ENCODE assay signal across 16 cellular contexts in the genomic region with DNA sequence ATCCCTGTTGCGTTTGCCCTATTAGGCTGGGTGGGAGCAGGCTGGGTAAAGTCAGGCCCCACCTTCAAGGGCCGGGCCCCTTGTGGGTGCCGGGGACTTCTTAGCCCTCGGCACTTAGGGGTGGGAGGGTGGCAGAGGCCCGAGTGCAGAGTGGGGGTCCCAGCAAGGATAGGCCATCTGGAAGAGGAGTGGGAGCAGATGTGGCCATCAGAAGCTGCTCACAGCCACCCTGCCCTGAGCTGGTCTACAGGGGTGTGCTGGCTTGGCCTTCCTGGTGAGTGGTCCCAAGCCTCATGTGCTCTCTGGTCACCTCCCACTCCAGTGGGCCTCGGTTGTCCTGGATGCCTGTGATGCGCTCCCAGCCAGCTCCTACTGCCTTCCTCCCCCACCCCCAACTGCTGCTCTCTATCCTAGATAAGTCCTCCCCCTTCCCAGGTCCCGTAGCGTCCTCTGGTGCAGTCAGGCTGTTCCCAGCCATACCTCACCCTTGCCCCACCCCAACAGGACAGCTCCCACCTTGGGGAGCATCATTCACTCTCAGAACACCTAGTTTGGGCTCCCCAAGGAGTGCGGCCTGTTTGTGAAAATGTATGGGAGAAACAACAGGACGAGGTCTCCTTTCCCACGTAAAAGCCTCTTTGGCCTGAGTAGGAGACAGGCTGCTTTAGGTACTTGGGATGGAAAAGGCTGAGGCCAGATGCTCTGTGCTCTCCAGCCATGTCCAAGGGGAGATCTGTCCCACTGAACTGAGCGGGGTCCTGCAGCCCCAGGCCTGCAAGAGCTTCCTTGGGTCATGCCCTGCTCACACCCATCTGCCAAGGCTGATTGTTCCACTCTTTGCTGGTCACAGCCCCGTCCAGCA.
"Had no signal": no experiment of that assay in that cellular context is flagged by ENCODE, and none has a peak within 500 bp of the region (broad histone marks: within the 10 kb centered on the region; RNA-seq: fewer than 3 reads in every experiment).

No MANE protein-coding gene starts in this region.

- H3K9me3 Mint-ChIP-seq: activated CD4-positive, alpha-beta memory T cell treated with anti-CD3 and anti-CD28 coated beads, Interleukin-2, amount 10 ng/mL, durations not matched to agents 7 days and 5 days; activated T-helper 1 cell treated with anti-CD3 and anti-CD28 coated beads, Interleukin-12 subunit alpha, Interleukin-12 subunit beta, Interleukin-2, Interleukin-4 antibody, amounts not matched to agents 30 ng/mL and 10 ng/mL and 1 ng/mL, durations not matched to agents 14 hours and 24 hours and 36 hours; central memory CD8-positive, alpha-beta T cell; effector memory CD8-positive, alpha-beta T cell; memory B cell; stimulated activated naive CD8-positive, alpha-beta T cell treated with anti-CD3 and anti-CD28 coated beads, Interleukin-15, amount 100 ng/mL, for 72 hours had no signal

- H3K36me3 ChIP-seq: gastrocnemius medialis, uterus had no signal

- H3K27me3 Mint-ChIP-seq: activated CD4-positive, alpha-beta memory T cell treated with anti-CD3 and anti-CD28 coated beads, Interleukin-2, amount 10 ng/mL, durations not matched to agents 7 days and 5 days; central memory CD8-positive, alpha-beta T cell; effector memory CD8-positive, alpha-beta T cell; memory B cell; stimulated activated naive CD8-positive, alpha-beta T cell treated with anti-CD3 and anti-CD28 coated beads, Interleukin-15, amount 100 ng/mL, for 72 hours had no signal

- H3K4me3 Mint-ChIP-seq: activated CD4-positive, alpha-beta memory T cell treated with anti-CD3 and anti-CD28 coated beads, Interleukin-2, amount 10 ng/mL, durations not matched to agents 7 days and 5 days; activated T-helper 1 cell treated with anti-CD3 and anti-CD28 coated beads, Interleukin-12 subunit alpha, Interleukin-12 subunit beta, Interleukin-2, Interleukin-4 antibody, amounts not matched to agents 30 ng/mL and 10 ng/mL and 1 ng/mL, durations not matched to agents 14 hours and 24 hours and 36 hours; central memory CD8-positive, alpha-beta T cell; effector memory CD8-positive, alpha-beta T cell; memory B cell; stimulated activated naive CD8-positive, alpha-beta T cell treated with anti-CD3 and anti-CD28 coated beads, Interleukin-15, amount 100 ng/mL, for 72 hours had no signal

- H3K4me3 ChIP-seq: gastrocnemius medialis, uterus had no signal

- H3K27ac ChIP-seq: gastrocnemius medialis, uterus had no signal

- H3K4me1 ChIP-seq: uterus had no signal

- H3K9me3 ChIP-seq: gastrocnemius medialis, uterus had no signal

- H3K27ac Mint-ChIP-seq: activated CD4-positive, alpha-beta memory T cell treated with anti-CD3 and anti-CD28 coated beads, Interleukin-2, amount 10 ng/mL, durations not matched to agents 7 days and 5 days; activated T-helper 1 cell treated with anti-CD3 and anti-CD28 coated beads, Interleukin-12 subunit alpha, Interleukin-12 subunit beta, Interleukin-2, Interleukin-4 antibody, amounts not matched to agents 30 ng/mL and 10 ng/mL and 1 ng/mL, durations not matched to agents 14 hours and 24 hours and 36 hours; effector memory CD8-positive, alpha-beta T cell; memory B cell had no signal

- ATAC-seq: effector memory CD8-positive, alpha-beta T cell; gastrocnemius medialis; right cardiac atrium; stimulated activated naive CD8-positive, alpha-beta T cell treated with anti-CD3 and anti-CD28 coated beads, Interleukin-15, amount 100 ng/mL, for 72 hours had no signal

- DNase-seq: activated CD4-positive, alpha-beta memory T cell treated with anti-CD3 and anti-CD28 coated beads, Interleukin-2, amount 10 ng/mL, durations not matched to agents 7 days and 5 days; activated CD4-positive, alpha-beta T cell treated with anti-CD3 and anti-CD28 coated beads for 1 hour; activated CD8-positive, alpha-beta memory T cell treated with anti-CD3 and anti-CD28 coated beads, Interleukin-2, amount 50 U/mL, for 48 hours; activated naive CD4-positive, alpha-beta T cell treated with Interleukin-2 at 50 U/mL for 16 hours; effector memory CD8-positive, alpha-beta T cell; gastrocnemius medialis; hippocampal formation; stimulated activated CD4-positive, alpha-beta T cell treated with anti-CD3 and anti-CD28 coated beads, Interleukin-12 subunit alpha, Interleukin-12 subunit beta, amount 100 ng/mL, for 4 hours; stimulated activated CD4-positive, alpha-beta T cell treated with anti-CD3 and anti-CD28 coated beads, Interleukin-4, amount 100 ng/mL, for 1 hour; stimulated activated CD8-positive, alpha-beta memory T cell treated with anti-CD3 and anti-CD28 coated beads, Interleukin-4, amount 100 ng/mL, for 48 hours; stimulated activated naive CD8-positive, alpha-beta T cell treated with anti-CD3 and anti-CD28 coated beads, Interleukin-15, amount 100 ng/mL, for 72 hours; uterus had no signal

- H3K4me1 Mint-ChIP-seq: activated CD4-positive, alpha-beta memory T cell treated with anti-CD3 and anti-CD28 coated beads, Interleukin-2, amount 10 ng/mL, durations not matched to agents 7 days and 5 days; central memory CD8-positive, alpha-beta T cell; stimulated activated naive CD8-positive, alpha-beta T cell treated with anti-CD3 and anti-CD28 coated beads, Interleukin-15, amount 100 ng/mL, for 72 hours had no signal
